Comparison of ENCODE assay signal across 8 cellular contexts in genomic region chr14:104932676-104933631, GRCh38. TPM values are rescaled to one million over a fixed set of nuclear protein-coding genes. Genes with fewer than 3 reads are reported as not detected.
A peak's percentile ranks its signal among the peaks of the same experiment; 100 is the strongest.
DNase-seq lines count a peak whose midpoint lies in the region; ATAC-seq and TF ChIP-seq lines count a peak whose summit lies in the region.

No MANE protein-coding gene starts in this region.

- DNase-seq in LoVo (ENCODE audit: low spot score), result peak; percentile 79
- DNase-seq in SKM-1 (lab: John Stamatoyannopoulos, UW; ENCODE audit: unreplicated experiment), result peak; percentile 1
- peak; percentile 92 for DNase-seq in Right ventricle myocardium superior
- DNase-seq in tibial artery, result peak; percentile 73 to 93

- peak; percentile 70 for TF ChIP-seq CTCF in 22Rv1 (IDR thresholded peaks at IDR 0.05)
- TF ChIP-seq CTCF in parathyroid adenoma (IDR thresholded peaks at IDR 0.05), result peak; percentile 68
- TF ChIP-seq CTCF in tibial artery (IDR thresholded peaks at IDR 0.05), result peak; percentile 80 to 87

- H3K27ac Mint-ChIP-seq in activated naive CD4-positive, alpha-beta T cell treated with anti-CD3 and anti-CD28 coated beads, Interleukin-2, amount 50 U/mL, for 24 hours, result no peak overlapping the region

- H3K27me3 Mint-ChIP-seq in activated naive CD4-positive, alpha-beta T cell treated with anti-CD3 and anti-CD28 coated beads, Interleukin-2, amount 50 U/mL, for 24 hours, result no peaks in the 10 kb centered on the region

- peaks cover 19% of the 10 kb centered on the region for H3K4me1 ChIP-seq in parathyroid adenoma
- H3K4me1 ChIP-seq in tibial artery, result peaks cover 0 to 21% (median 18%) of the 10 kb centered on the region in 4 donors

- intact Hi-C loops in Right ventricle myocardium superior (cut with DNase I), result no loop called here
- intact Hi-C loops in tibial artery (cut with DNase I; ENCODE audit: low total_unique reads), result no loop called here

- peaks cover 8% of the 10 kb centered on the region for H3K4me1 Mint-ChIP-seq in activated naive CD4-positive, alpha-beta T cell treated with anti-CD3 and anti-CD28 coated beads, Interleukin-2, amount 50 U/mL, for 24 hours

- H3K9me3 ChIP-seq in parathyroid adenoma (ENCODE audit: control insufficient read depth, low read length) (no peaks in the 10 kb centered on the region), tibial artery (no peaks in the 10 kb centered on the region)

- H3K4me3 ChIP-seq in parathyroid adenoma (ENCODE audit: low read depth, low read length) (peak overlapping the region; percentile 52), tibial artery (peak overlapping the region; percentile 57 to 73)

- no peaks in the 10 kb centered on the region for H3K36me3 Mint-ChIP-seq in activated naive CD4-positive, alpha-beta T cell treated with anti-CD3 and anti-CD28 coated beads, Interleukin-2, amount 50 U/mL, for 24 hours

- no peak for TF ChIP-seq POLR2A in GM18505 (IDR thresholded peaks at IDR 0.05; ENCODE audit: borderline replicate concordance, extremely low read depth, insufficient read depth, insufficient read length)

- H2AFZ ChIP-seq in parathyroid adenoma, result peak overlapping the region; percentile 87

- no peaks in the 10 kb centered on the region for H3K27me3 ChIP-seq in parathyroid adenoma (ENCODE audit: control insufficient read depth, insufficient read depth, low read length)
- peaks cover 0 to 7% of the 10 kb centered on the region in 2 donors for H3K27me3 ChIP-seq in tibial artery

- no peaks in the 10 kb centered on the region for H3K79me2 ChIP-seq in parathyroid adenoma

- peak overlapping the region; percentile 83 for H3K4me2 ChIP-seq in parathyroid adenoma (ENCODE audit: low read length)

- H3K9ac ChIP-seq in parathyroid adenoma, result no peak overlapping the region

- no peaks in the 10 kb centered on the region for H3K36me3 ChIP-seq in parathyroid adenoma (ENCODE audit: control insufficient read depth, insufficient read depth, low read length)
- H3K36me3 ChIP-seq in tibial artery, result no peaks in the 10 kb centered on the region

- H3K4me3 Mint-ChIP-seq in activated naive CD4-positive, alpha-beta T cell treated with anti-CD3 and anti-CD28 coated beads, Interleukin-2, amount 50 U/mL, for 24 hours, result peak overlapping the region; percentile 71

- ATAC-seq in GM18505 (IDR thresholded peaks at IDR 0.05; ENCODE audit: unreplicated experiment) (peak; percentile 57), Right ventricle myocardium superior (ENCODE audit: poor library complexity) (peak; percentile 91)

- no peaks in the 10 kb centered on the region for H3K9me3 Mint-ChIP-seq in activated naive CD4-positive, alpha-beta T cell treated with anti-CD3 and anti-CD28 coated beads, Interleukin-2, amount 50 U/mL, for 24 hours

- H3K27ac ChIP-seq in 22Rv1 (peak overlapping the region; percentile 41), parathyroid adenoma (no peak overlapping the region), tibial artery (peak overlapping the region; percentile 67 to 74)

RNA-seq across cellular contexts. Expression of gene PLD4, which starts 8.3 kb away (rescaled TPM):
- total RNA-seq in Right ventricle myocardium superior, result 0.13 TPM

RNA-seq across cellular contexts. Expression of gene AHNAK2, which starts 45.2 kb away (rescaled TPM):
- 2.6 TPM for total RNA-seq in Right ventricle myocardium superior

RNA-seq across cellular contexts. Expression of gene CLBA1, which starts 52.6 kb away (rescaled TPM):
- total RNA-seq in Right ventricle myocardium superior, result 1.5 TPM

Comparison
In these comparisons a context has a peak if more than half of its experiments do, and no peak if none do; other contexts are left out.
1. DNase-seq: peak in every context shown above with its lines; median percentile 92 in Right ventricle myocardium superior; 83 in tibial artery; 79 in LoVo; 1 in SKM-1.